In genomic region chr22:20407829-20408228, GRCh38 we compare ENCODE assay signal across 1 cellular context.
A peak's percentile ranks its signal among the peaks of the same experiment; 100 is the strongest.
TF ChIP-seq lines count a peak whose summit lies in the region.

No MANE protein-coding gene starts in this region.

TF ChIP-seq in K562, 482 proteins besides CTCF, POLR2A, EP300 and RAD21 (continued from another document):
- TF ChIP-seq IRF9 (tag; IDR thresholded peaks at IDR 0.05), result no peak
- TF ChIP-seq ZNF212 (CRISPR knock-in tag; IDR thresholded peaks at IDR 0.05), result no peak
- no peak for TF ChIP-seq KLF1 (tag; IDR thresholded peaks at IDR 0.05)
- TF ChIP-seq RFX7 (CRISPR knock-in tag; IDR thresholded peaks at IDR 0.05), result 0 out of 2 replicates have a peak, but pooled peaks have one; percentile 4
- TF ChIP-seq NR2C1 (IDR thresholded peaks at IDR 0.05), result no peak
- TF ChIP-seq NR2C1 (tag; IDR thresholded peaks at IDR 0.05), result no peak
- TF ChIP-seq HNRNPUL1 (IDR thresholded peaks at IDR 0.05; ENCODE audit: low read length), result no peak
- no peak for TF ChIP-seq ID3 (CRISPR knock-in tag; IDR thresholded peaks at IDR 0.05)
- 0 out of 2 replicates have a peak, but pooled peaks have one; percentile 24 for TF ChIP-seq ID3 (tag; IDR thresholded peaks at IDR 0.05)
- peak; percentile 15; the same call in 1 of the 2 replicates for TF ChIP-seq RBFOX2 (IDR thresholded peaks at IDR 0.05; ENCODE audit: low read depth, low read length)
- 0 out of 2 replicates have a peak, but pooled peaks have one; percentile 34 for TF ChIP-seq ZNF695 (CRISPR knock-in tag; IDR thresholded peaks at IDR 0.05)
- no peak for TF ChIP-seq SMC3 (conservative IDR thresholded peaks at IDR 0.05; ENCODE audit: insufficient read depth, low read depth, low read length)
- no peak for TF ChIP-seq IFI16 (CRISPR knock-in tag; IDR thresholded peaks at IDR 0.05)
- TF ChIP-seq MTA3 (IDR thresholded peaks at IDR 0.05; ENCODE audit: borderline replicate concordance), result peak; percentile 63; the same call in 1 of the 2 replicates
- TF ChIP-seq POLR2G (IDR thresholded peaks at IDR 0.05; ENCODE audit: low read depth, low read length), result 0 out of 2 replicates have a peak, but pooled peaks have one; percentile 31
- TF ChIP-seq SIN3B (IDR thresholded peaks at IDR 0.05; ENCODE audit: low read depth), result no peak
- TF ChIP-seq TAL1 (IDR thresholded peaks at IDR 0.05), result no peak
- TF ChIP-seq ZNF133 (CRISPR knock-in tag; IDR thresholded peaks at IDR 0.05), result no peak
- TF ChIP-seq CHD4 (IDR thresholded peaks at IDR 0.05; ENCODE audit: insufficient read depth, insufficient replicate concordance, low read depth, low read length, poor library complexity, severe bottlenecking), result no peak
- no peak for TF ChIP-seq HLTF (IDR thresholded peaks at IDR 0.05)
- no peak for TF ChIP-seq ZNF586 (CRISPR knock-in tag; conservative IDR thresholded peaks at IDR 0.05)
- 0 out of 4 replicates have a peak, but pooled peaks of 1 of the 2 experiments have one; percentile 52 for TF ChIP-seq ZNF639 (CRISPR knock-in tag; conservative IDR thresholded peaks at IDR 0.05 in 1 of 2, IDR thresholded peaks at IDR 0.05 in 1 of 2)
- no peak for TF ChIP-seq ZNF217 (CRISPR knock-in tag; IDR thresholded peaks at IDR 0.05)
- TF ChIP-seq SMARCA5 (IDR thresholded peaks at IDR 0.05), result no peak
